Comparison of ENCODE assay signal across 12 cellular contexts in the genomic region with DNA sequence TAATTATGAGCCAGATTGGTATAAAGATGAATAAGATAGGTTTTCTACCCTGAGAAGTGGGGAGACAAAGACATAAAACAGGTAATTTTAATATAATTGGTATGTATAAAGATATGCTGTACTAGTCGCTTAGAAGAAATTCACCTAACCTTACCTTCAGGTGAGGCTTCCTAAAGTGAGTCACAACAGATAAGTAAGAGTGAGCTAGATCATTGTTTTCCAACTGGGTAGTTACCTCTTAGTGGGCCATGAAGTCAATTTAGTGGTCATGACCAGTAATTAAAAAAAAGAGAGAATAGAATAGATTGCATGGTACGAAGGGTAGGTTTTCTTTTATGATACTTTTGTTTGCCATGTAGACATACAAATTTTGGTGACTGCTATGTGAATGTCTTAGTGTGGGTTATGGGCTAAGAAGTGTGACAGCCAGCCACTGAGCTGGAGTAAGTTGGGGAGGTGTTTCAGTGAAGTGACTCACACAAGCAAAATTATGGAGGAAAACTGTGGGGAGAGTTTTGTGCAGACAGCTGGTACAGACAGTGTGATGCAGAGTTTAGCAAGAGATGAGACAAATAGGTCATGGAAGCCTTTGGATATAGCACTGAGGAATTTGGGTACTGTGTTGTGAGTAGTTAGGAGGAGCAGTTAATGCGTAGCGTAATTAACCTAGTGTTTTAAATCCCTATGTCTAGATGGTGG. TPM values are rescaled to one million over a fixed set of nuclear protein-coding genes. Genes with fewer than 3 reads are reported as not detected.
DNase-seq lines count a peak whose midpoint lies in the region; ATAC-seq lines count a peak whose summit lies in the region.
"Had no signal": no experiment of that assay in that cellular context is flagged by ENCODE, and none has a peak within 500 bp of the region (broad histone marks: within the 10 kb centered on the region; RNA-seq: fewer than 3 reads in every experiment).

No MANE protein-coding gene starts in this region.

- H3K9me3 ChIP-seq in MG63 = no peaks in the 10 kb centered on the region

- no peak overlapping the region for H3K4me3 ChIP-seq in MG63
- H3K4me3 ChIP-seq: BLaER1, lung had no signal

- ATAC-seq in left colon = peak; percentile 15
- ATAC-seq in GM18520 (IDR thresholded peaks at IDR 0.05; ENCODE audit: unreplicated experiment) = no peak
- ATAC-seq in GM19467 (IDR thresholded peaks at IDR 0.05; ENCODE audit: unreplicated experiment) = no peak

- H3K36me3 Mint-ChIP-seq in activated naive CD8-positive, alpha-beta T cell = peaks cover 7% of the 10 kb centered on the region

- H3K27ac Mint-ChIP-seq in activated naive CD8-positive, alpha-beta T cell = peak overlapping the region; percentile 82

- H3K27me3 ChIP-seq in MG63 = no peaks in the 10 kb centered on the region
- H3K27me3 ChIP-seq: BLaER1 had no signal

- H3K9me3 Mint-ChIP-seq in activated naive CD8-positive, alpha-beta T cell (ENCODE audit: low read depth) = no peaks in the 10 kb centered on the region

- H3K36me3 ChIP-seq in MG63 = peaks cover 20% of the 10 kb centered on the region

- peaks cover 60% of the 10 kb centered on the region for H3K4me1 Mint-ChIP-seq in activated naive CD8-positive, alpha-beta T cell (ENCODE audit: low read depth)

- H3K4me3 Mint-ChIP-seq in activated naive CD8-positive, alpha-beta T cell = peak overlapping the region; percentile 38

- H3K27me3 Mint-ChIP-seq in activated naive CD8-positive, alpha-beta T cell = no peaks in the 10 kb centered on the region

- intact Hi-C loops in left colon (cut with DNase I, micrococcal nuclease) = no loop called here

- DNase-seq in AG08395 (ENCODE audit: low spot score) (peak; percentile 15), GM03348 (ENCODE audit: low spot score) (peak; percentile 12), left colon (no peak), SKM-1 treated with dmso at 0.1 percent for 144 hours (lab: John Stamatoyannopoulos, UW; ENCODE audit: unreplicated experiment) (no peak), MG63 (no peak)
- DNase-seq: effector CD4-positive, alpha-beta T cell; NCI-H2107 had no signal

RNA-seq across cellular contexts. Expression of gene TRNT1, which starts 8.2 kb away (rescaled TPM):
- total RNA-seq in left colon = 10 to 100 TPM; 17.2 to 22.0 TPM
- 34.2 and 60.3 TPM in 2 replicates for total RNA-seq in MG63 (2014; rRNA removed; shearing (Covaris generic); ENCODE audit: low replicate concordance)

RNA-seq across cellular contexts. Expression of gene IL5RA, which starts 24.7 kb away (rescaled TPM):
- total RNA-seq in left colon = 1 to 10 TPM in 1 of 2 donors, under 1 TPM in 1; 0.15 to 1.1 TPM
- total RNA-seq in MG63 (2014; rRNA removed; shearing (Covaris generic); ENCODE audit: low replicate concordance) = not detected in 2 replicates

RNA-seq across cellular contexts. Expression of gene CRBN, which starts 44.6 kb away (rescaled TPM):
- total RNA-seq in left colon = 10 to 100 TPM; 36.4 to 50.7 TPM
- total RNA-seq in MG63 (2014; rRNA removed; shearing (Covaris generic); ENCODE audit: low replicate concordance) = 23.2 and 26.0 TPM in 2 replicates

Comparison
In these comparisons a context has a peak if more than half of its experiments do, and no peak if none do; other contexts are left out.
1. DNase-seq: peak in AG08395 (single experiment) and GM03348 (single experiment); none in left colon (0 of 2), SKM-1 treated with dmso at 0.1 percent for 144 hours (single experiment) and MG63 (single experiment).